In the genomic region with DNA sequence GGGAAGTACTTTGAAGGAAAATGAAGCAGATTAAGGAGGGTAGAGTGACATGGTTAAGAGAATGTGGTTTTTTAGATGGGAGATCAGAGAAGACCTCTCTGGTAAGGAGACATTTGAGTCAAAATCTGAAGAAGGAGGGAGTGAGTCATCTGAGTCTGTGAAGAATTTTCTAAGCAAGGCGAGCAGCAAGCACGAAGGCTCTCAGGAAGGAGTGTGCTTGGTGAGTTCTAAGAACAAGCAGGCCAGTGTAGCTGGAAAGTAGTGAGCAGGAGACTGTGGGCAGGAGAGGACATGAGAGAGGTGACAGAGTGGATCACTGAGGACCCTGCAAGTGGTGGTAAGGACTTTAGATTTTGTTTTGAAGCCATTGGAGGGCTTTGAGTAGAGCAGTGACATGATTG, we compare ENCODE assay signal across 9 cellular contexts.
DNase-seq lines count a peak whose midpoint lies in the region; ATAC-seq, FAIRE-seq and TF ChIP-seq lines count a peak whose summit lies in the region.
"Had no signal": no experiment of that assay in that cellular context is flagged by ENCODE, and none has a peak within 500 bp of the region (broad histone marks: within the 10 kb centered on the region; RNA-seq: fewer than 3 reads in every experiment).

No MANE protein-coding gene starts in this region.

- ATAC-seq in GM21619 (IDR thresholded peaks at IDR 0.05; ENCODE audit: unreplicated experiment), result peak; percentile 65
- peak; percentile 94 to 95 for ATAC-seq in activated CD4-positive, CD25-positive, alpha-beta regulatory T cell treated with anti-CD3 and anti-CD28 coated beads, Interleukin-2, amount 50 U/mL, for 24 hours
- no peak for ATAC-seq in T-helper 17 cell

- H3K27me3 Mint-ChIP-seq in T-helper 17 cell, result no peaks in the 10 kb centered on the region

- H3K4me3 Mint-ChIP-seq in T-helper 17 cell, result no peak overlapping the region

- H3K9me3 ChIP-seq in AG04450 (ENCODE audit: control insufficient read depth, insufficient read depth, low read length) (no peaks in the 10 kb centered on the region), T-helper 17 cell (ENCODE audit: control insufficient read depth, low read length, poor library complexity, severe bottlenecking) (no peaks in the 10 kb centered on the region)

- no peaks in the 10 kb centered on the region for H3K27me3 ChIP-seq in AG04450 (ENCODE audit: control insufficient read depth, insufficient read depth, low read length)

- no peak overlapping the region for H3K4me3 ChIP-seq in AG04450 (ENCODE audit: low read depth, low read length)

- peaks cover 2% of the 10 kb centered on the region for H3K36me3 Mint-ChIP-seq in T-helper 17 cell (ENCODE audit: low read depth)

- TF ChIP-seq POLR2A in H54 (IDR thresholded peaks at IDR 0.05; ENCODE audit: low read depth, low read length), result no peak

- H3K27ac Mint-ChIP-seq in T-helper 17 cell, result no peak overlapping the region

- H3K4me1 Mint-ChIP-seq in T-helper 17 cell, result peaks cover 12% of the 10 kb centered on the region

- FAIRE-seq in RCC 7860 (lab: Jason Lieb, UNC) (no peak), H54 (lab: Jason Lieb, UNC) (no peak)

- POLR2A ChIA-PET in AG04450 (lab: Yijun Ruan, JAX), result no interaction called here

- H3K27ac ChIP-seq in AG04450 (ENCODE audit: low read depth, low read length), result peak overlapping the region; percentile 74

- DNase-seq in AG04450 (ENCODE audit: low read depth, low spot score), result peak; percentile 34
- peak; percentile 76 for DNase-seq in iris pigment epithelial cell (ENCODE audit: low read depth)
- no peak for DNase-seq in RCC 7860 (ENCODE audit: low spot score)
- DNase-seq in T-helper 17 cell, result no peak
- no peak for DNase-seq in H54 (ENCODE audit: insufficient read length, low spot score)
- DNase-seq in mucosa of gallbladder (ENCODE audit: low spot score), result no peak
- DNase-seq: posterior cingulate gyrus had no signal

- CTCF ChIA-PET in AG04450 (lab: Charles Lee), result interaction anchor here (0.6 to 1.0 kb wide), 2 partner anchors 51 to 75 kb away, joined by 3 read pairs; no protein-coding TSS in a partner anchor

- TF ChIP-seq CTCF in AG04450 (IDR thresholded peaks at IDR 0.05; ENCODE audit: low read depth, low read length), result no peak

Comparison
In these comparisons a context has a peak if more than half of its experiments do, and no peak if none do; other contexts are left out.
1. DNase-seq: peak in AG04450 (single experiment) and iris pigment epithelial cell (single experiment); none in RCC 7860 (single experiment), T-helper 17 cell (0 of 3), H54 (single experiment) and mucosa of gallbladder (single experiment).